19 cellular contexts compared by ENCODE assay signal in genomic region chr20:11013801-11014200, GRCh38.
A peak's percentile ranks its signal among the peaks of the same experiment; 100 is the strongest.
DNase-seq lines count a peak whose midpoint lies in the region; ATAC-seq and TF ChIP-seq lines count a peak whose summit lies in the region.
"Had no signal": no experiment of that assay in that cellular context is flagged by ENCODE, and none has a peak within 500 bp of the region (broad histone marks: within the 10 kb centered on the region; RNA-seq: fewer than 3 reads in every experiment).

No MANE protein-coding gene starts in this region.

- TF ChIP-seq CTCF in heart left ventricle (IDR thresholded peaks at IDR 0.05) (no peak), right atrium auricular region (IDR thresholded peaks at IDR 0.05) (no peak), esophagus squamous epithelium (IDR thresholded peaks at IDR 0.05) (no peak), gastrocnemius medialis (IDR thresholded peaks at IDR 0.05 in 4 of 5, conservative IDR thresholded peaks at IDR 0.05 in 1 of 5) (no peak), upper lobe of right lung (IDR thresholded peaks at IDR 0.05) (no peak), SK-N-SH (IDR thresholded peaks at IDR 0.05) (no peak)

- H3K9me3 ChIP-seq in heart left ventricle (no peaks in the 10 kb centered on the region), right atrium auricular region (no peaks in the 10 kb centered on the region), esophagus squamous epithelium (no peaks in the 10 kb centered on the region), gastrocnemius medialis (no peaks in the 10 kb centered on the region), upper lobe of right lung (no peaks in the 10 kb centered on the region), SK-N-SH (no peaks in the 10 kb centered on the region)
- H3K9me3 ChIP-seq: MG63 had no signal

- H3K27me3 ChIP-seq in heart left ventricle = no peaks in the 10 kb centered on the region
- no peaks in the 10 kb centered on the region for H3K27me3 ChIP-seq in right atrium auricular region
- no peaks in the 10 kb centered on the region for H3K27me3 ChIP-seq in esophagus squamous epithelium
- H3K27me3 ChIP-seq in gastrocnemius medialis = no peaks in the 10 kb centered on the region
- no peaks in the 10 kb centered on the region for H3K27me3 ChIP-seq in upper lobe of right lung
- no peaks in the 10 kb centered on the region for H3K27me3 ChIP-seq in SK-N-SH (ENCODE audit: insufficient read depth)
- H3K27me3 ChIP-seq: MG63 had no signal

- no peaks in the 10 kb centered on the region for H3K9me2 ChIP-seq in SK-N-SH

- ATAC-seq in heart left ventricle (no peak), gastrocnemius medialis (no peak), upper lobe of right lung (no peak), GM21576 (IDR thresholded peaks at IDR 0.05; ENCODE audit: unreplicated experiment) (no peak), GM21447 (IDR thresholded peaks at IDR 0.05; ENCODE audit: unreplicated experiment) (no peak)

- H3K4me2 ChIP-seq in SK-N-SH = no peak overlapping the region

- no peaks in the 10 kb centered on the region for H4K20me1 ChIP-seq in SK-N-SH (ENCODE audit: insufficient read depth)

- H3F3A ChIP-seq in SK-N-SH (replicated peaks; ENCODE audit: insufficient read depth) = no peaks in the 10 kb centered on the region

- H3K4me3 ChIP-seq in heart left ventricle = no peak overlapping the region
- no peak overlapping the region for H3K4me3 ChIP-seq in right atrium auricular region
- H3K4me3 ChIP-seq in esophagus squamous epithelium = no peak overlapping the region
- no peak overlapping the region for H3K4me3 ChIP-seq in gastrocnemius medialis
- no peak overlapping the region for H3K4me3 ChIP-seq in upper lobe of right lung
- no peak overlapping the region for H3K4me3 ChIP-seq in SK-N-SH (ENCODE audit: low read depth in 2 of 2, low read length in 1 of 2)
- H3K4me3 ChIP-seq: GM23248, MG63 had no signal

- H3K79me2 ChIP-seq in SK-N-SH (ENCODE audit: insufficient read depth) = no peaks in the 10 kb centered on the region

- no peak for TF ChIP-seq EP300 in SK-N-SH (IDR thresholded peaks at IDR 0.05; ENCODE audit: borderline replicate concordance in 1 of 2, low read depth in 1 of 2, low read length in 1 of 2)

- H3K27ac ChIP-seq in heart left ventricle (peak overlapping the region; percentile 2 to 64 (median 32)), right atrium auricular region (peak overlapping the region in 1 of 2 donors; percentile 18), esophagus squamous epithelium (peak overlapping the region in 3 of 4 donors; percentile 25 to 40 (median 35)), gastrocnemius medialis (peak overlapping the region in 3 of 4 donors; percentile 25 to 59 (median 35)), upper lobe of right lung (peak overlapping the region; percentile 20), SK-N-SH (ENCODE audit: low read depth in 2 of 2, low read length in 1 of 2) (no peak overlapping the region)
- H3K27ac ChIP-seq: GM23248, HL-60 had no signal

- no peak for TF ChIP-seq RAD21 in SK-N-SH (IDR thresholded peaks at IDR 0.05; ENCODE audit: low read length)

- POLR2A ChIA-PET in SK-N-SH (lab: Yijun Ruan, JAX) = no interaction called here

- no peak overlapping the region for H2AFZ ChIP-seq in SK-N-SH (ENCODE audit: low read depth)
- H2AFZ ChIP-seq: GM23248 had no signal

- DNase-seq in heart left ventricle (no peak), right atrium auricular region (ENCODE audit: low spot score) (no peak), esophagus squamous epithelium (lab: John Stamatoyannopoulos, UW) (no peak), gastrocnemius medialis (no peak), upper lobe of right lung (no peak), SK-N-SH (no peak)
- DNase-seq: COR-L47; GM23248; HCEC 1CT; MG63; NCI-H1092 treated with DMSO at 0.1 percent for 48 hours; NCI-H146; NCI-H2081; NCI-H748 treated with DMSO at 0.1 percent for 48 hours; NK-92 treated with Interleukin-12 subunit alpha and Interleukin-12 subunit beta, amount 100 ng/mL, for 24 hours; SHP77 treated with DMSO at 0.1 percent for 48 hours had no signal

- CTCF ChIA-PET in SK-N-SH (lab: Yijun Ruan, JAX) = no interaction called here

- WGBS in heart left ventricle, 4 donors = 49 to 75% (median 57%) methylated on average over 1 of the region's 1 CpG
- 60 to 85% methylated on average over 1 of the region's 1 CpG for WGBS in esophagus squamous epithelium, 2 donors
- 54% methylated on average over 1 of the region's 1 CpG for WGBS in SK-N-SH (ENCODE audit: low lambda C conversion rate)

- H3K36me3 ChIP-seq in heart left ventricle = no peaks in the 10 kb centered on the region
- no peaks in the 10 kb centered on the region for H3K36me3 ChIP-seq in right atrium auricular region
- H3K36me3 ChIP-seq in esophagus squamous epithelium = no peaks in the 10 kb centered on the region
- H3K36me3 ChIP-seq in gastrocnemius medialis = no peaks in the 10 kb centered on the region
- no peaks in the 10 kb centered on the region for H3K36me3 ChIP-seq in upper lobe of right lung
- no peaks in the 10 kb centered on the region for H3K36me3 ChIP-seq in SK-N-SH (replicated peaks in 1 of 2; ENCODE audit: control insufficient read depth in 1 of 2, insufficient read depth in 2 of 2, low read length in 1 of 2)
- H3K36me3 ChIP-seq: MG63 had no signal

- in situ Hi-C loops in gastrocnemius medialis (cut with MboI; ENCODE audit: low sequenced_read_pairs in 4 of 4) = no loop called here

- no peak for TF ChIP-seq POLR2A in heart left ventricle (IDR thresholded peaks at IDR 0.05)
- no peak for TF ChIP-seq POLR2A in esophagus squamous epithelium (IDR thresholded peaks at IDR 0.05)
- no peak for TF ChIP-seq POLR2A in gastrocnemius medialis (IDR thresholded peaks at IDR 0.05)

- H3K9ac ChIP-seq in SK-N-SH = no peak overlapping the region
- H3K9ac ChIP-seq: GM23248 had no signal

- intact Hi-C loops in heart left ventricle (cut with DNase I) (loop anchor here in 1 of 10 donors (5.0 kb wide), 1 partner anchor 46 kb away; no protein-coding TSS in a partner anchor), esophagus squamous epithelium (cut with DNase I) (no loop called here), gastrocnemius medialis (cut with DNase I; ENCODE audit: low total_unique reads) (no loop called here), upper lobe of right lung (cut with DNase I) (no loop called here)

- H3K4me1 ChIP-seq in heart left ventricle = peaks cover 0 to 26% (median 2%) of the 10 kb centered on the region in 12 donors
- H3K4me1 ChIP-seq in right atrium auricular region = no peaks in the 10 kb centered on the region
- H3K4me1 ChIP-seq in esophagus squamous epithelium = peaks cover 0 to 18% (median 7%) of the 10 kb centered on the region in 3 donors
- H3K4me1 ChIP-seq in gastrocnemius medialis = peaks cover 0 to 11% of the 10 kb centered on the region in 2 donors
- H3K4me1 ChIP-seq in upper lobe of right lung = peaks cover 7% of the 10 kb centered on the region
- no peaks in the 10 kb centered on the region; a peak in 2 of 4 replicates for H3K4me1 ChIP-seq in SK-N-SH (ENCODE audit: control insufficient read depth in 1 of 2, insufficient read depth in 2 of 2, low read depth in 1 of 2, low read length in 1 of 2)

TF ChIP-seq in SK-N-SH, 30 proteins besides CTCF, POLR2A, EP300 and RAD21 (continues in another document):
- TF ChIP-seq FOSL2 (IDR thresholded peaks at IDR 0.05; ENCODE audit: borderline replicate concordance, low read depth) (no peak), GABPA (IDR thresholded peaks at IDR 0.05; ENCODE audit: low read depth) (no peak), REST (IDR thresholded peaks at IDR 0.05; ENCODE audit: low read depth, low read length) (no peak), ZBTB33 (IDR thresholded peaks at IDR 0.05; ENCODE audit: borderline replicate concordance, low read depth) (no peak), SIN3A (IDR thresholded peaks at IDR 0.05; ENCODE audit: borderline replicate concordance, low read depth, low read length) (no peak), EZH2phosphoT487 (IDR thresholded peaks at IDR 0.05; ENCODE audit: borderline replicate concordance, low read depth) (no peak), TAF1 (IDR thresholded peaks at IDR 0.05; ENCODE audit: borderline replicate concordance, low read depth, low read length) (no peak), TEAD4 (IDR thresholded peaks at IDR 0.05; ENCODE audit: borderline replicate concordance, insufficient read depth) (no peak)

Comparison
In these comparisons a context has a peak if more than half of its experiments do, and no peak if none do; other contexts are left out.
1. H3K27ac ChIP-seq: peak in heart left ventricle (12 of 12), esophagus squamous epithelium (3 of 4), gastrocnemius medialis (3 of 4) and upper lobe of right lung (single experiment); none in SK-N-SH (0 of 2).